ENCODE assay signal across 1 cellular context in the genomic region with DNA sequence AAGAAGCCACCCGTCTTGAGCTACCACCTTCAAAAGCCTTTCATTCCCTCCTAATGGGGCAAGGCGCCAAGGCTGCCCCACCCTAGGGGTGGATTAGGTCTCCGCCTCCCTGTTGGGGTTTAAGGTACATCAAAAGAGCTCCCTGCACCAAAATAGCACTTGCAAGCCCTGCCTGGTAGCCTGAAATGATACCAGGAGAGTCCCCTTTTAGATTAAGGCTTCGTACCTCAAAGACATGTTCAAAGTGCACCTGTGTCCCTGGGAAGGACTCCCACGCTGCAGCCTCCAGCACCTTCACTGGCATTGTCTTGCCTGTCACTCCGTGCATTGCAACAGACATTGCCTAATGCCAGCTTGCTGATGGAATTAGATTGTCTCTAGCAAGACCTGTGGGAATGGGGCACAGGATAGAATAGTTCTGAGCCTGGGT.
TF ChIP-seq lines count a peak whose summit lies in the region.

No MANE protein-coding gene starts in this region.

TF ChIP-seq in GM23338, 12 proteins besides CTCF, POLR2A, EP300 and RAD21:
- TF ChIP-seq REST (IDR thresholded peaks at IDR 0.05; ENCODE audit: unreplicated experiment), result no peak
- TF ChIP-seq EZH2 (IDR thresholded peaks at IDR 0.05; ENCODE audit: low read depth, unreplicated experiment), result no peak
- no peak for TF ChIP-seq EZH2phosphoT487 (IDR thresholded peaks at IDR 0.05; ENCODE audit: unreplicated experiment)
- TF ChIP-seq ZNF331 (CRISPR knock-in tag; IDR thresholded peaks at IDR 0.05; ENCODE audit: low read depth), result no peak
- TF ChIP-seq JUNB (IDR thresholded peaks at IDR 0.05; ENCODE audit: unreplicated experiment), result no peak
- TF ChIP-seq ETS1 (IDR thresholded peaks at IDR 0.05), result no peak
- TF ChIP-seq NANOG (IDR thresholded peaks at IDR 0.05; ENCODE audit: borderline replicate concordance), result no peak
TF ChIP-seq in GM23338: peak in this region for 0.
